29 cellular contexts compared by ENCODE assay signal in the genomic region with DNA sequence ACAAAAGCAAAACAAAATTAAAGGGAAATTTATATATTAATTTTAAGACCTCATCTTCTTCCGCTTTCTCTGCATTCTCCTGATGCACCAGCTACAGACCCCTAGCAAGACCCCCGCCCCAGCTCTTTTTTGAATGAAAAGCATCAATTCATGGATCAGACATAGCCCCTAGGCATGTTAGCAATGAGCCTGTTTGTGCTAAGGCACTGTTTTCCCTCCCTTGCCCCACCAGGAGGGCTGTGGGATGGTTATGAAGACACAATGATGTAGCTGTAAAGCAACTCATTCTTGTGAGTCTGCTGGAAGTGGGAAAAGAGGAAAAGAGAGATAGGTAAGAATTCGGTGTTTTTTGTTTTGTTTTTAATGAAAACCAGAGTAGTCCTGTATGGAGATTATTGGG.
"Had no signal": no experiment of that assay in that cellular context is flagged by ENCODE, and none has a peak within 500 bp of the region (broad histone marks: within the 10 kb centered on the region; RNA-seq: fewer than 3 reads in every experiment).

No MANE protein-coding gene starts in this region.

- H3K4me3 ChIP-seq: ascending aorta, breast epithelium, cardiac muscle cell, colonic mucosa, gastrocnemius medialis, heart left ventricle had no signal

- H3K9me3 ChIP-seq: ascending aorta, breast epithelium, colonic mucosa, gastrocnemius medialis, heart left ventricle had no signal

- H3K27me3 ChIP-seq: ascending aorta, breast epithelium, cardiac muscle cell, colonic mucosa had no signal

- ATAC-seq: activated CD4-positive, alpha-beta T cell treated with anti-CD3 and anti-CD28 coated beads for 36 hours; activated CD8-positive, alpha-beta memory T cell treated with anti-CD3 and anti-CD28 coated beads, Interleukin-2, amount 10 ng/mL, durations not matched to agents 7 days and 5 days; activated CD8-positive, alpha-beta T cell treated with anti-CD3 and anti-CD28 coated beads, Interleukin-2, amount 10 ng/mL, durations not matched to agents 7 days and 5 days; activated naive CD4-positive, alpha-beta T cell treated with anti-CD3 and anti-CD28 coated beads, Interleukin-2, amount 50 U/mL, for 72 hours; esophagus mucosa; foreskin keratinocyte; gastrocnemius medialis; heart left ventricle had no signal

- H3K27ac ChIP-seq: ascending aorta, breast epithelium, cardiac muscle cell, colonic mucosa, foreskin keratinocyte, gastrocnemius medialis, heart left ventricle had no signal

- DNase-seq: activated CD4-positive, alpha-beta memory T cell treated with anti-CD3 and anti-CD28 coated beads for 36 hours; activated CD4-positive, alpha-beta T cell treated with anti-CD3 and anti-CD28 coated beads for 36 hours; activated CD4-positive, alpha-beta T cell treated with anti-CD3 and anti-CD28 coated beads, Interleukin-2, amount 10 ng/mL, durations not matched to agents 24 days and 14 days; activated CD4-positive, CD25-positive, alpha-beta regulatory T cell; activated CD4-positive, CD25-positive, alpha-beta regulatory T cell treated with anti-CD3 and anti-CD28 coated beads, Interleukin-2, amount 50 U/mL, for 72 hours; activated CD8-positive, alpha-beta memory T cell treated with anti-CD3 and anti-CD28 coated beads, Interleukin-2, amount 10 ng/mL, durations not matched to agents 7 days and 5 days; activated CD8-positive, alpha-beta memory T cell treated with anti-CD3 and anti-CD28 coated beads, Interleukin-2, amount 50 U/mL, for 4 hours; activated CD8-positive, alpha-beta T cell treated with anti-CD3 and anti-CD28 coated beads, Interleukin-2, amount 10 ng/mL, durations not matched to agents 7 days and 5 days; activated effector memory CD4-positive, alpha-beta T cell treated with anti-CD3 and anti-CD28 coated beads, Interleukin-2, amount 50 U/mL, for 16 hours; activated naive CD4-positive, alpha-beta T cell; activated naive CD4-positive, alpha-beta T cell treated with anti-CD3 and anti-CD28 coated beads, Interleukin-2, amount 10 ng/mL, durations not matched to agents 7 days and 5 days; activated naive CD8-positive, alpha-beta T cell treated with anti-CD3 and anti-CD28 coated beads, Interleukin-2, amount 10 ng/mL, durations not matched to agents 7 days and 5 days; activated T-cell treated with anti-CD3 and anti-CD28 coated beads, Interleukin-2, amount 50 U/mL, for 1 hour; activated T-cell treated with anti-CD3 and anti-CD28 coated beads, Interleukin-2, amount 50 U/mL, for 48 hours; central memory CD4-positive, alpha-beta T cell; cerebellar nuclear complex; colonic mucosa; effector memory CD4-positive, alpha-beta T cell; endodermal cell; foreskin keratinocyte; gastrocnemius medialis; glutamatergic neuron; heart left ventricle; T-helper 2 cell had no signal

- H3K36me3 ChIP-seq: ascending aorta, breast epithelium, cardiac muscle cell, colonic mucosa, gastrocnemius medialis, heart left ventricle had no signal

- H3K4me1 ChIP-seq: ascending aorta, breast epithelium, colonic mucosa, foreskin keratinocyte, gastrocnemius medialis, heart left ventricle had no signal
